ENCODE assay signal across 22 cellular contexts in genomic region chr17:27873746-27874145, GRCh38.
"Had no signal": no experiment of that assay in that cellular context is flagged by ENCODE, and none has a peak within 500 bp of the region (broad histone marks: within the 10 kb centered on the region; RNA-seq: fewer than 3 reads in every experiment).

No MANE protein-coding gene starts in this region.

- H3K4me3 ChIP-seq: coronary artery, esophagus squamous epithelium, lung, spleen, thoracic aorta, upper lobe of right lung had no signal

- DNase-seq: activated CD4-positive, alpha-beta T cell treated with anti-CD3 and anti-CD28 coated beads, Interleukin-2, amount 10 ng/mL, durations not matched to agents 7 days and 5 days; activated CD4-positive, CD25-positive, alpha-beta regulatory T cell; activated CD8-positive, alpha-beta T cell treated with anti-CD3 and anti-CD28 coated beads, Interleukin-2, amount 10 ng/mL, durations not matched to agents 7 days and 5 days; activated naive CD4-positive, alpha-beta T cell treated with anti-CD3 and anti-CD28 coated beads for 36 hours; activated T-cell treated with anti-CD3 and anti-CD28 coated beads, Interleukin-2, amount 50 U/mL, for 24 hours; anterior cingulate cortex; brain microvascular endothelial cell; esophagus squamous epithelium; foreskin melanocyte; glutamatergic neuron; hippocampal formation; islet precursor cell; midbrain; retina; spleen; stimulated activated naive B cell treated with anti-CD40 and anti-IgM and Interleukin-4, amounts not matched to agents 10 μg/mL and 1 μg/mL and 100 μg/mL, for 72 hours; SW 1271; upper lobe of right lung had no signal

- H3K27ac ChIP-seq: brain microvascular endothelial cell, coronary artery, esophagus squamous epithelium, spleen, thoracic aorta, upper lobe of right lung had no signal

- H3K9me3 ChIP-seq: esophagus squamous epithelium, spleen, thoracic aorta, upper lobe of right lung had no signal

- H3K36me3 ChIP-seq: brain microvascular endothelial cell, upper lobe of right lung had no signal

- H3K27me3 ChIP-seq: brain microvascular endothelial cell, esophagus squamous epithelium, spleen, upper lobe of right lung had no signal

- H3K4me1 ChIP-seq: esophagus squamous epithelium, upper lobe of right lung had no signal

- ATAC-seq: activated CD8-positive, alpha-beta T cell treated with anti-CD3 and anti-CD28 coated beads, Interleukin-2, amount 10 ng/mL, durations not matched to agents 7 days and 5 days; left lobe of liver; stimulated activated naive B cell treated with anti-CD40 and anti-IgM and Interleukin-4, amounts not matched to agents 10 μg/mL and 1 μg/mL and 100 μg/mL, for 72 hours had no signal
